Comparison of ENCODE assay signal across 8 cellular contexts in the genomic region with DNA sequence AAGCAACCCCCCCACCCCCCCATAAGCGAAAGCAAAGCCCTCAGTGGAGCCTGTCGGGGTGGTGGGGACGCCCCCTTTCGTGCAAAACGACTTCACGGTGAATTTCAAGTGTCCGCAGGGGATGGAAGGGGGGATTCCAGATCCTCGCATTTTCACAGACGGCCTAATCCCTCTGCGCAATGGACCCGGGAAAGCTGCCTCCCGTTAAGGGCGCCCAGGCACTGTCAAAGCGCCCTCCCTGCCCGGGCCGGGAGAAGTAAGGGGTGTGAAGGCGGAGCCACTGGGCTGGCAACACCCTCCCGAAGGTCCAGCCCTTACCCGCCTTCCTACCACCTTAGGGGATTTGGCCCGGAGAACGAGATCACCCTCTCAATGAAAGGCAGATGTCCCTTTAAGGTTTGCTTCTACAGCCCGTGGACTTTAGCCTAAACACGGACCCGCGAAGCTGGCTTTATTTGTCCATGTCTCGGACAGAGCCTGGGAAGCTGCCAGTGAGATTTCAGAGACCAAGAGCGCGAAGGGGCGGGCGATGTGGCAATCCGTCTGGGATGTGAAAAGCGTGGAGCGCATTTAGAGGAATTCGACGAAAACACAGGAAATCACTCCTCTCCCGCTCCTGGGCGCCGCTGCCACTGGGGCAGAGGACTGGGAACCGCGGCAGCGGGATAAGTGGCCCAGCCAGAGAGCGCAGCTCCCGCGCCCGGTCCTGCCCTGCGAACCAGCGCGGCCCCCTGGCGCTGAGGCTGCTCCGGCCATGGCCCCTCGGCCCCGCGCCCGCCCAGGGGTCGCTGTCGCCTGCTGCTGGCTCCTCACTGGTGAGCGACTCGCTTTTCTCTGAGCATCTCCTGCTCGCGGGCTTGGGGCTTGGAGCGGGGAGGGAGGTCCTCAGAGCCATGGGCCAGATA. TPM values are rescaled to one million over a fixed set of nuclear protein-coding genes. Genes with fewer than 3 reads are reported as not detected.
A peak's percentile ranks its signal among the peaks of the same experiment; 100 is the strongest.
DNase-seq lines count a peak whose midpoint lies in the region; ATAC-seq and TF ChIP-seq lines count a peak whose summit lies in the region.

A gene (plus strand): TSS at position 317 of the 905 bp plus-strand sequence. CDS start 438 bp downstream, at position 755.
A gene with protein sequence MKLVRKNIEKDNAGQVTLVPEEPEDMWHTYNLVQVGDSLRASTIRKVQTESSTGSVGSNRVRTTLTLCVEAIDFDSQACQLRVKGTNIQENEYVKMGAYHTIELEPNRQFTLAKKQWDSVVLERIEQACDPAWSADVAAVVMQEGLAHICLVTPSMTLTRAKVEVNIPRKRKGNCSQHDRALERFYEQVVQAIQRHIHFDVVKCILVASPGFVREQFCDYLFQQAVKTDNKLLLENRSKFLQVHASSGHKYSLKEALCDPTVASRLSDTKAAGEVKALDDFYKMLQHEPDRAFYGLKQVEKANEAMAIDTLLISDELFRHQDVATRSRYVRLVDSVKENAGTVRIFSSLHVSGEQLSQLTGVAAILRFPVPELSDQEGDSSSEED (plus strand): TSS at position 317 of the 905 bp plus-strand sequence. CDS start 12,479 bp downstream, outside the sequence.

- H3K27me3 Mint-ChIP-seq in activated naive CD4-positive, alpha-beta T cell treated with anti-CD3 and anti-CD28 coated beads, Interleukin-2, amount 50 U/mL, for 24 hours = no peaks in the 10 kb centered on the region

- DNase-seq in CD1c-positive myeloid dendritic cell (ENCODE audit: extremely low spot score) = peak; percentile 51
- peak; percentile 53 for DNase-seq in RKO (ENCODE audit: low spot score)
- no peak for DNase-seq in glomerular endothelial cell (ENCODE audit: extremely low read depth, low read depth, low spot score)
- peak; percentile 52 for DNase-seq in omental fat pad (ENCODE audit: low spot score)

- peak; percentile 58 for ATAC-seq in HG03280 (IDR thresholded peaks at IDR 0.05; ENCODE audit: unreplicated experiment)
- ATAC-seq in omental fat pad (ENCODE audit: low FRiP score) = peak; percentile 94

- WGBS in urinary bladder = under 1% methylated on average over 61 of the region's 61 CpGs

- peaks cover 1% of the 10 kb centered on the region for H3K4me1 ChIP-seq in urinary bladder (ENCODE audit: insufficient read depth)

- TF ChIP-seq POLR2A in GM19193 (IDR thresholded peaks at IDR 0.05; ENCODE audit: extremely low read depth, insufficient read depth, insufficient read length) = peak; percentile 48

- H3K36me3 ChIP-seq in urinary bladder (ENCODE audit: insufficient read depth) = peaks cover under 1% of the 10 kb centered on the region

- peak within 1 kb of the TSS; percentile 63 for H3K4me3 ChIP-seq in urinary bladder (ENCODE audit: low read depth, low read length)

- peaks cover 45% of the 10 kb centered on the region for H3K4me1 Mint-ChIP-seq in activated naive CD4-positive, alpha-beta T cell treated with anti-CD3 and anti-CD28 coated beads, Interleukin-2, amount 50 U/mL, for 24 hours

- H3K27ac Mint-ChIP-seq in activated naive CD4-positive, alpha-beta T cell treated with anti-CD3 and anti-CD28 coated beads, Interleukin-2, amount 50 U/mL, for 24 hours = peak within 1 kb of the TSS; percentile 95

- H3K36me3 Mint-ChIP-seq in activated naive CD4-positive, alpha-beta T cell treated with anti-CD3 and anti-CD28 coated beads, Interleukin-2, amount 50 U/mL, for 24 hours = peaks cover 3% of the 10 kb centered on the region

- peak within 1 kb of the TSS; percentile 86 for H3K27ac ChIP-seq in urinary bladder (ENCODE audit: low read depth)

- peak within 1 kb of the TSS; percentile 94 for H3K4me3 Mint-ChIP-seq in activated naive CD4-positive, alpha-beta T cell treated with anti-CD3 and anti-CD28 coated beads, Interleukin-2, amount 50 U/mL, for 24 hours

- no peaks in the 10 kb centered on the region for H3K9me3 Mint-ChIP-seq in activated naive CD4-positive, alpha-beta T cell treated with anti-CD3 and anti-CD28 coated beads, Interleukin-2, amount 50 U/mL, for 24 hours

- no peak for TF ChIP-seq CTCF in omental fat pad (IDR thresholded peaks at IDR 0.05)

RNA-seq across cellular contexts. Expression of the first gene that starts in this region (rescaled TPM):
- total RNA-seq in glomerular endothelial cell (51.2 and 61.0 TPM in 2 replicates), omental fat pad (100 to 1,000 TPM in 1 of 4 donors, 10 to 100 TPM in 3; 23.0 to 181 (median 55.0) TPM), urinary bladder (303 TPM)
- polyA plus RNA-seq in urinary bladder = 53.9 TPM

RNA-seq across cellular contexts. Expression of the second gene that starts in this region (rescaled TPM):
- 16.2 and 31.1 TPM in 2 replicates for total RNA-seq in glomerular endothelial cell
- 10 to 100 TPM; 11.9 to 33.2 (median 30.7) TPM for total RNA-seq in omental fat pad
- total RNA-seq in urinary bladder = 58.7 TPM
- polyA plus RNA-seq in urinary bladder = 38.0 TPM
